18 cellular contexts compared by ENCODE assay signal in genomic region chr16:64907844-64908243, GRCh38.
"Had no signal": no experiment of that assay in that cellular context is flagged by ENCODE, and none has a peak within 500 bp of the region (broad histone marks: within the 10 kb centered on the region; RNA-seq: fewer than 3 reads in every experiment).

No MANE protein-coding gene starts in this region.

- H3K27ac ChIP-seq: colonic mucosa, hepatocyte, lower lobe of right lung, psoas muscle, suprapubic skin had no signal

- H3K9me3 ChIP-seq: colonic mucosa, lower lobe of right lung, psoas muscle, suprapubic skin had no signal

- H3K4me1 ChIP-seq: colonic mucosa, lower lobe of right lung, psoas muscle, suprapubic skin had no signal

- H3K36me3 ChIP-seq: colonic mucosa, lower lobe of right lung, suprapubic skin had no signal

- H3K4me3 ChIP-seq: colonic mucosa, hepatocyte, lower lobe of right lung, psoas muscle, suprapubic skin had no signal

- H3K4me1 Mint-ChIP-seq: activated CD4-positive, alpha-beta memory T cell treated with anti-CD3 and anti-CD28 coated beads, Interleukin-2, amount 10 ng/mL, durations not matched to agents 7 days and 5 days; activated naive CD8-positive, alpha-beta T cell treated with anti-CD3 and anti-CD28 coated beads for 36 hours; naive B cell; T-cell had no signal

- DNase-seq: activated CD4-positive, alpha-beta memory T cell treated with anti-CD3 and anti-CD28 coated beads, Interleukin-2, amount 10 ng/mL, durations not matched to agents 7 days and 5 days; activated gamma-delta T cell treated with Interleukin-2 at 50 U/mL for 16 hours; activated naive CD8-positive, alpha-beta T cell treated with anti-CD3 and anti-CD28 coated beads for 36 hours; activated T-cell treated with anti-CD3 and anti-CD28 coated beads, Interleukin-2, amount 50 U/mL, for 48 hours; aorta; colonic mucosa; effector CD8-positive, alpha-beta T cell; kidney glomerular epithelial cell; lower lobe of right lung; midbrain; naive B cell; psoas muscle; stimulated activated CD4-positive, alpha-beta T cell treated with anti-CD3 and anti-CD28 coated beads, Interleukin-2, amount 100 ng/mL, for 48 hours; stimulated activated naive CD8-positive, alpha-beta T cell treated with anti-CD3 and anti-CD28 coated beads, Interleukin-15, Interleukin-2, amounts not matched to agents 100 U/mL and 50 U/mL, for 24 hours; T-cell; T1000 had no signal

- ATAC-seq: psoas muscle; stimulated activated naive CD8-positive, alpha-beta T cell treated with anti-CD3 and anti-CD28 coated beads, Interleukin-15, Interleukin-2, amounts not matched to agents 100 U/mL and 50 U/mL, for 24 hours; T-cell had no signal

- H3K36me3 Mint-ChIP-seq: activated naive CD8-positive, alpha-beta T cell treated with anti-CD3 and anti-CD28 coated beads for 36 hours; naive B cell; T-cell had no signal

- H3K27me3 Mint-ChIP-seq: activated CD4-positive, alpha-beta memory T cell treated with anti-CD3 and anti-CD28 coated beads, Interleukin-2, amount 10 ng/mL, durations not matched to agents 7 days and 5 days; activated naive CD8-positive, alpha-beta T cell treated with anti-CD3 and anti-CD28 coated beads for 36 hours; naive B cell; T-cell had no signal

- H3K4me3 Mint-ChIP-seq: activated CD4-positive, alpha-beta memory T cell treated with anti-CD3 and anti-CD28 coated beads, Interleukin-2, amount 10 ng/mL, durations not matched to agents 7 days and 5 days; activated naive CD8-positive, alpha-beta T cell treated with anti-CD3 and anti-CD28 coated beads for 36 hours; naive B cell; T-cell had no signal

- H3K27me3 ChIP-seq: colonic mucosa, hepatocyte, suprapubic skin had no signal

- H3K27ac Mint-ChIP-seq: activated CD4-positive, alpha-beta memory T cell treated with anti-CD3 and anti-CD28 coated beads, Interleukin-2, amount 10 ng/mL, durations not matched to agents 7 days and 5 days; activated naive CD8-positive, alpha-beta T cell treated with anti-CD3 and anti-CD28 coated beads for 36 hours; naive B cell; T-cell had no signal
